5 cellular contexts compared by ENCODE assay signal in genomic region chr4:87924146-87924545, GRCh38. TPM values are rescaled to one million over a fixed set of nuclear protein-coding genes. Genes with fewer than 3 reads are reported as not detected.
"Had no signal": no experiment of that assay in that cellular context is flagged by ENCODE, and none has a peak within 500 bp of the region (broad histone marks: within the 10 kb centered on the region; RNA-seq: fewer than 3 reads in every experiment).

No MANE protein-coding gene starts in this region.

RNA-seq across cellular contexts. Expression of gene SPP1, which starts 51.4 kb away (rescaled TPM):
- total RNA-seq: myocyte; natural killer cell treated with Interleukin-12 subunit alpha and Interleukin-12 subunit beta and Interleukin-15 and Interleukin-18, amount 100 ng/mL, for 72 hours; pulmonary artery endothelial cell had no signal
- polyA plus RNA-seq: immature natural killer cell; naive thymus-derived CD4-positive, alpha-beta T cell had no signal
